ENCODE assay signal across 8 cellular contexts in genomic region chr2:38875576-38876367, GRCh38. TPM values are rescaled to one million over a fixed set of nuclear protein-coding genes. Genes with fewer than 3 reads are reported as not detected.
DNase-seq lines count a peak whose midpoint lies in the region; ATAC-seq and TF ChIP-seq lines count a peak whose summit lies in the region.

Gene DHX57 (minus strand): TSS chr2:38875934. CDS start chr2:38868405, 7,529 bp downstream.
Gene MORN2 (plus strand): TSS chr2:38875976.

- no peak for TF ChIP-seq EP300 in transverse colon (IDR thresholded peaks at IDR 0.05; ENCODE audit: low read depth)

- H3K9me3 ChIP-seq in SU-DHL-6 (ENCODE audit: insufficient read depth, low read length): no peaks in the 10 kb centered on the region
- peaks cover 0 to 23% (median 2%) of the 10 kb centered on the region in 11 donors for H3K9me3 ChIP-seq in heart right ventricle
- no peaks in the 10 kb centered on the region for H3K9me3 ChIP-seq in transverse colon

- WGBS in heart right ventricle, 2 donors: 0 to 1% methylated on average over 52 of the region's 52 CpGs
- 2 to 7% methylated on average over 3 to 43 of the region's 52 CpGs for WGBS in transverse colon (ENCODE audit: low coverage in 1 of 2), 2 donors

- H3K27ac ChIP-seq in SU-DHL-6 (ENCODE audit: low read depth, low read length): no peak within 1 kb of the TSS
- peak within 1 kb of the TSS; percentile 9 to 83 (median 65) for H3K27ac ChIP-seq in heart right ventricle
- peak within 1 kb of the TSS; percentile 62 to 79 (median 74) for H3K27ac ChIP-seq in transverse colon

- no peaks in the 10 kb centered on the region for H3K9me2 ChIP-seq in SU-DHL-6 (replicated peaks; ENCODE audit: insufficient read depth, low read length)

- no peaks in the 10 kb centered on the region for H3K36me3 ChIP-seq in SU-DHL-6 (ENCODE audit: low read length)
- peaks cover 0 to 8% (median 0%) of the 10 kb centered on the region in 9 donors for H3K36me3 ChIP-seq in heart right ventricle
- peaks cover 0 to under 1% (median 0%) of the 10 kb centered on the region in 4 donors for H3K36me3 ChIP-seq in transverse colon

- DNase-seq in NCI-H1092 treated with DMSO at 0.1 percent for 48 hours (lab: John Stamatoyannopoulos, UW) (peak; percentile 65), heart right ventricle (peak; percentile 88 to 89), posterior cingulate gyrus (peak; percentile 82 to 98 (median 90)), transverse colon (peak; percentile 92)
- peak; percentile 43 for DNase-seq in activated naive CD8-positive, alpha-beta T cell treated with anti-CD3 and anti-CD28 coated beads, Interleukin-2, amount 50 U/mL, for 16 hours (ENCODE audit: low read depth, low spot score)

- no peaks in the 10 kb centered on the region for H3K27me3 ChIP-seq in SU-DHL-6 (ENCODE audit: low read length)
- no peaks in the 10 kb centered on the region for H3K27me3 ChIP-seq in heart right ventricle
- no peaks in the 10 kb centered on the region for H3K27me3 ChIP-seq in transverse colon

- H4K20me1 ChIP-seq in SU-DHL-6 (ENCODE audit: low read depth, low read length): no peaks in the 10 kb centered on the region

- in situ Hi-C loops in transverse colon (cut with MboI; ENCODE audit: low pct_ligation_motif_present in 1 of 4, low pct_unique_long_range_greater_than_20kb in 1 of 4, low sequenced_read_pairs in 3 of 4): no loop called here

- H2AFZ ChIP-seq in SU-DHL-6 (ENCODE audit: low read depth, low read length, severe bottlenecking): peak within 1 kb of the TSS; percentile 99

- intact Hi-C loops in heart right ventricle (cut with DNase I): no loop called here
- intact Hi-C loops in posterior cingulate gyrus (cut with DNase I): no loop called here
- intact Hi-C loops in transverse colon (cut with DNase I; ENCODE audit: low total_unique reads): no loop called here

- H3K4me3 ChIP-seq in GM12875 (ENCODE audit: low read depth, low read length): peak within 1 kb of the TSS; percentile 83
- H3K4me3 ChIP-seq in SU-DHL-6 (ENCODE audit: insufficient read depth, low read length, poor library complexity, severe bottlenecking): peak within 1 kb of the TSS; percentile 86
- H3K4me3 ChIP-seq in heart right ventricle: peak within 1 kb of the TSS; percentile 64 to 95 (median 86)
- peak within 1 kb of the TSS; percentile 47 to 79 (median 58) for H3K4me3 ChIP-seq in transverse colon

- H3F3A ChIP-seq in SU-DHL-6 (ENCODE audit: insufficient read depth): no peaks in the 10 kb centered on the region

- H3K4me1 ChIP-seq in heart right ventricle (peaks cover 0 to 19% (median 14%) of the 10 kb centered on the region in 9 donors), transverse colon (peaks cover 12 to 21% (median 14%) of the 10 kb centered on the region in 4 donors)

- H3K79me2 ChIP-seq in SU-DHL-6 (ENCODE audit: insufficient read depth, low read length): peaks cover 10% of the 10 kb centered on the region

- peak within 1 kb of the TSS; percentile 81 for H3K4me2 ChIP-seq in SU-DHL-6 (ENCODE audit: low read depth, low read length, poor library complexity, severe bottlenecking)

- H3K9ac ChIP-seq in SU-DHL-6 (ENCODE audit: low read length): peak within 1 kb of the TSS; percentile 72

- ATAC-seq in HG02642 (IDR thresholded peaks at IDR 0.05; ENCODE audit: poor library complexity, unreplicated experiment) (peak; percentile 100), heart right ventricle (peak; percentile 98 to 100 (median 99))

- TF ChIP-seq POLR2A in transverse colon (IDR thresholded peaks at IDR 0.05): no peak

- TF ChIP-seq CTCF in GM12875 (IDR thresholded peaks at IDR 0.05; ENCODE audit: borderline replicate concordance, insufficient read depth, low read depth, low read length): no peak
- no peak for TF ChIP-seq CTCF in SU-DHL-6 (IDR thresholded peaks at IDR 0.05; ENCODE audit: insufficient read depth, low read length, poor library complexity, severe bottlenecking)
- TF ChIP-seq CTCF in heart right ventricle (IDR thresholded peaks at IDR 0.05): no peak
- TF ChIP-seq CTCF in transverse colon (IDR thresholded peaks at IDR 0.05): no peak

RNA-seq across cellular contexts. Expression of gene DHX57, which starts in this region (rescaled TPM):
- total RNA-seq in heart right ventricle (10 to 100 TPM in 4 of 10 donors, 1 to 10 TPM in 6; 8.0 to 12.4 (median 9.8) TPM), transverse colon (10 to 100 TPM in 2 of 4 donors, 1 to 10 TPM in 2; 1.5 to 29.7 (median 10.6) TPM)
- 1 to 10 TPM; 6.0 to 6.7 TPM for polyA plus RNA-seq in heart right ventricle

RNA-seq across cellular contexts. Expression of gene MORN2, which starts in this region (rescaled TPM):
- total RNA-seq in heart right ventricle (10 to 100 TPM; 11.5 to 25.8 (median 19.2) TPM), transverse colon (10 to 100 TPM in 2 of 4 donors, 1 to 10 TPM in 1, not detected in 1; 10.0 to 14.6 (median 12.9) TPM)
- 10 to 100 TPM; 25.6 to 31.3 TPM for polyA plus RNA-seq in heart right ventricle
